Comparison of ENCODE assay signal across 22 cellular contexts in the genomic region with DNA sequence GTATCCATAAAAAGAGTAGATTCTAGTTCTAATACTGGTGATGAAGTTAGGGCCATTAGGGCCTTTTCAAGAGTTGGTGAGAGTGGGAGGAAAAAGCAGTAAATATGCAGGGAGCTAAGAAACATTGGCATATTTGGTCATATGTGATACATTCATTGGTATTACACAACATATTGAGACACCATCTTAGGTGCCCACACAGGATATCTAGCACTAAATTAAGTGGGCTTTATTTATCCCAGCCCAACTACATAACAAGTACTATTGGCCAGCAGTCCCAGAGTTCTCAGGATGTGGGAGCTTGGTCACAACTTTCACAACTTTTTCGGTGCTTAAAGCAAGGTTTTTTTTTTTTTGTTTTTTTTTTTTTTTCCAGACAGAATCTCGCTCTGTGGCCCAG. TPM values are rescaled to one million over a fixed set of nuclear protein-coding genes. Genes with fewer than 3 reads are reported as not detected.
DNase-seq lines count a peak whose midpoint lies in the region; ATAC-seq and TF ChIP-seq lines count a peak whose summit lies in the region.
"Had no signal": no experiment of that assay in that cellular context is flagged by ENCODE, and none has a peak within 500 bp of the region (broad histone marks: within the 10 kb centered on the region; RNA-seq: fewer than 3 reads in every experiment).

No MANE protein-coding gene starts in this region.

- H3K27ac ChIP-seq in ACC112 (ENCODE audit: low read depth, low read length) (peak overlapping the region; percentile 27; the same call in 1 of the 2 replicates), heart right ventricle (no peak overlapping the region), RWPE1 (no peak overlapping the region)
- H3K27ac ChIP-seq: esophagus squamous epithelium, left ventricle myocardium inferior, upper lobe of left lung had no signal

- H3K79me2 ChIP-seq in ACC112 (ENCODE audit: control insufficient read depth, insufficient read depth, low read length, unreplicated experiment): peaks cover 14% of the 10 kb centered on the region

- H2AFZ ChIP-seq in ACC112 (ENCODE audit: low read length, unreplicated experiment): no peak overlapping the region

- intact Hi-C loops in heart right ventricle (cut with DNase I): loop anchor here in 7 of 10 donors (5.0 kb wide), 3 partner anchors 48 to 58 kb away; a partner anchor contains a TSS

- ATAC-seq in heart right ventricle: no peak
- ATAC-seq in HG02840 (IDR thresholded peaks at IDR 0.05; ENCODE audit: low FRiP score, unreplicated experiment): no peak
- ATAC-seq: activated T-cell treated with anti-CD3 and anti-CD28 coated beads, Interleukin-2, amount 50 U/mL, for 4 hours; sciatic nerve; stimulated activated naive CD8-positive, alpha-beta T cell treated with anti-CD3 and anti-CD28 coated beads, Interleukin-15, amount 100 ng/mL, for 72 hours had no signal

- H3K36me3 ChIP-seq in ACC112 (ENCODE audit: insufficient read depth, low read length): peaks cover 11% of the 10 kb centered on the region
- peaks cover 0 to 43% (median 33%) of the 10 kb centered on the region in 9 donors for H3K36me3 ChIP-seq in heart right ventricle

- no peaks in the 10 kb centered on the region for H3K9me3 ChIP-seq in heart right ventricle
- H3K9me3 ChIP-seq: esophagus squamous epithelium, left ventricle myocardium inferior, upper lobe of left lung had no signal

- WGBS in heart right ventricle, 2 donors: 80 to 94% methylated on average over 2 of the region's 2 CpGs

- POLR2A ChIA-PET in RWPE1 (lab: Yijun Ruan, JAX; ENCODE audit: low non-redundant PET): no interaction called here

- DNase-seq in ELR (ENCODE audit: low read depth) (peak; percentile 27), NOMO-1 treated with dmso at 0.1 percent for 144 hours (lab: John Stamatoyannopoulos, UW; ENCODE audit: unreplicated experiment) (peak; percentile 17), fibroblast of mammary gland (ENCODE audit: low read depth) (peak; percentile 26), hippocampal formation (lab: John Stamatoyannopoulos, UW) (no peak), heart right ventricle (no peak), RWPE1 (ENCODE audit: low spot score) (no peak)
- DNase-seq: activated CD4-positive, alpha-beta T cell treated with anti-CD3 and anti-CD28 coated beads, Interleukin-2, amount 50 U/mL, for 4 hours; activated T-cell treated with anti-CD3 and anti-CD28 coated beads, Interleukin-2, amount 50 U/mL, for 4 hours; effector memory CD4-positive, alpha-beta T cell; esophagus squamous epithelium; left ventricle myocardium inferior; NCI-H1417 treated with DMSO at 0.1 percent for 48 hours; NCI-H774; stimulated activated naive CD8-positive, alpha-beta T cell treated with anti-CD3 and anti-CD28 coated beads, Interleukin-15, amount 100 ng/mL, for 72 hours; SW 1271; upper lobe of left lung had no signal

- H3K4me3 ChIP-seq in ACC112 (ENCODE audit: low read depth, low read length) (no peak overlapping the region), fibroblast of mammary gland (ENCODE audit: control insufficient read depth, low read depth, low read length) (no peak overlapping the region), heart right ventricle (no peak overlapping the region)
- H3K4me3 ChIP-seq: esophagus squamous epithelium, left ventricle myocardium inferior, upper lobe of left lung had no signal

- H3K27me3 ChIP-seq in ACC112 (ENCODE audit: insufficient read depth, low read length): no peaks in the 10 kb centered on the region
- H3K27me3 ChIP-seq in heart right ventricle: no peaks in the 10 kb centered on the region
- H3K27me3 ChIP-seq: esophagus squamous epithelium, upper lobe of left lung had no signal

- H3K4me1 ChIP-seq in ACC112 (ENCODE audit: control insufficient read depth, insufficient read depth, low read length, unreplicated experiment) (peaks cover 8% of the 10 kb centered on the region), heart right ventricle (peaks cover 0 to 31% (median 15%) of the 10 kb centered on the region in 9 donors)

- CTCF ChIA-PET in RWPE1 (lab: Yijun Ruan, JAX): interaction anchor here (0.6 kb wide), 1 partner anchor 257 kb away, joined by 3 read pairs; no protein-coding TSS in a partner anchor

- TF ChIP-seq CTCF in fibroblast of mammary gland (conservative IDR thresholded peaks at IDR 0.05; ENCODE audit: control insufficient read depth, insufficient read depth, low read depth, low read length) (no peak), heart right ventricle (IDR thresholded peaks at IDR 0.05) (no peak), RWPE1 (conservative IDR thresholded peaks at IDR 0.05; ENCODE audit: low read depth) (no peak)

RNA-seq across cellular contexts. Expression of a gene that starts 2.0 kb away (rescaled TPM):
- 10 to 100 TPM; 17.7 to 32.5 (median 22.6) TPM for total RNA-seq in heart right ventricle
- 10 to 100 TPM; 20.0 to 25.5 TPM for polyA plus RNA-seq in heart right ventricle

RNA-seq across cellular contexts. Expression of a gene that starts 17.7 kb away (rescaled TPM):
- 1 to 10 TPM in 4 of 10 donors, under 1 TPM in 5, not detected in 1; 0.25 to 4.1 (median 0.79) TPM for total RNA-seq in heart right ventricle
- under 1 TPM; 0.29 to 0.43 TPM for polyA plus RNA-seq in heart right ventricle
- total RNA-seq: G401 had no signal

RNA-seq across cellular contexts. Expression of a gene that starts 24.3 kb away (rescaled TPM):
- total RNA-seq in heart right ventricle: 10 to 100 TPM; 25.1 to 36.0 (median 29.0) TPM
- 10 to 100 TPM; 17.6 to 23.7 TPM for polyA plus RNA-seq in heart right ventricle

RNA-seq across cellular contexts. Expression of a gene that starts 29.1 kb away (rescaled TPM):
- total RNA-seq in heart right ventricle: 10 to 100 TPM in 1 of 10 donors, 1 to 10 TPM in 9; 2.1 to 10.0 (median 4.4) TPM
- 1 to 10 TPM; 1.7 to 4.4 TPM for polyA plus RNA-seq in heart right ventricle
- total RNA-seq: glomerular endothelial cell had no signal

RNA-seq across cellular contexts. Expression of a gene that starts 35.7 kb away (rescaled TPM):
- total RNA-seq in heart right ventricle: under 1 TPM in 4 of 10 donors, not detected in 6; 0.12 to 0.54 (median 0.25) TPM
- polyA plus RNA-seq in heart right ventricle: under 1 TPM; 0.22 to 0.58 TPM
- total RNA-seq: glomerular endothelial cell, omental fat pad had no signal

Comparison
In these comparisons a context has a peak if more than half of its experiments do, and no peak if none do; other contexts are left out.
1. DNase-seq: peak in ELR (single experiment), NOMO-1 treated with dmso at 0.1 percent for 144 hours (single experiment) and fibroblast of mammary gland (single experiment); none in hippocampal formation (0 of 2), heart right ventricle (0 of 2) and RWPE1 (single experiment).